ENCODE assay signal across 29 cellular contexts in genomic region chr1:156220226-156220625, GRCh38. TPM values are rescaled to one million over a fixed set of nuclear protein-coding genes. Genes with fewer than 3 reads are reported as not detected.
A peak's percentile ranks its signal among the peaks of the same experiment; 100 is the strongest.
DNase-seq lines count a peak whose midpoint lies in the region; ATAC-seq and TF ChIP-seq lines count a peak whose summit lies in the region.
"Had no signal": no experiment of that assay in that cellular context is flagged by ENCODE, and none has a peak within 500 bp of the region (broad histone marks: within the 10 kb centered on the region; RNA-seq: fewer than 3 reads in every experiment).

No MANE protein-coding gene starts in this region.

- no peaks in the 10 kb centered on the region for H3K27me3 Mint-ChIP-seq in activated naive CD4-positive, alpha-beta T cell treated with anti-CD3 and anti-CD28 coated beads for 36 hours (ENCODE audit: low read depth)
- no peaks in the 10 kb centered on the region for H3K27me3 Mint-ChIP-seq in activated T-helper 17 cell treated with anti-CD3 and anti-CD28 coated beads, Interleukin-2, amount 50 U/mL, for 72 hours

- peaks cover 82% of the 10 kb centered on the region for H3K4me1 Mint-ChIP-seq in activated naive CD4-positive, alpha-beta T cell treated with anti-CD3 and anti-CD28 coated beads for 36 hours (ENCODE audit: low read depth)
- H3K4me1 Mint-ChIP-seq in activated T-helper 17 cell treated with anti-CD3 and anti-CD28 coated beads, Interleukin-2, amount 50 U/mL, for 72 hours: peaks cover 46% of the 10 kb centered on the region

- H3K4me3 Mint-ChIP-seq in activated naive CD4-positive, alpha-beta T cell treated with anti-CD3 and anti-CD28 coated beads for 36 hours: peak overlapping the region; percentile 13
- peak overlapping the region; percentile 71 for H3K4me3 Mint-ChIP-seq in activated T-helper 17 cell treated with anti-CD3 and anti-CD28 coated beads, Interleukin-2, amount 50 U/mL, for 72 hours
- H3K4me3 Mint-ChIP-seq: nephron progenitor cell had no signal

- ATAC-seq in activated T-helper 17 cell treated with anti-CD3 and anti-CD28 coated beads, Interleukin-2, amount 50 U/mL, for 72 hours (replicated peaks): no peak
- ATAC-seq: Right ventricle myocardium inferior had no signal

- no peak for DNase-seq in activated naive CD4-positive, alpha-beta T cell treated with anti-CD3 and anti-CD28 coated beads for 36 hours
- no peak for DNase-seq in activated naive CD4-positive, alpha-beta T cell (lab: John Stamatoyannopoulos, UW)
- DNase-seq in spleen: peak; percentile 50
- DNase-seq in NCI-H2171 treated with DMSO at 0.1 percent for 48 hours (lab: John Stamatoyannopoulos, UW): no peak
- no peak for DNase-seq in BE2C
- DNase-seq: activated CD4-positive, alpha-beta T cell treated with anti-CD3 and anti-CD28 coated beads for 48 hours; caudate nucleus; cortex of kidney; DMS 273 treated with DMSO at 0.1 percent for 48 hours; effector memory CD4-positive, alpha-beta T cell; EL; GM23248; hippocampal formation; Kasumi-1; mammary epithelial cell; NCI-H1417 treated with DMSO at 0.1 percent for 48 hours; NCI-H2029 treated with DMSO at 0.1 percent for 48 hours; NCI-H226; NCI-H69; nephron progenitor cell; PC-9; SK-N-SH; stimulated activated naive CD4-positive, alpha-beta T cell treated with Interleukin-2 at 50 U/mL for 16 hours; uterus had no signal

- H3K4me1 ChIP-seq in spleen (peaks cover 7 to 71% (median 31%) of the 10 kb centered on the region in 6 donors), BE2C (no peaks in the 10 kb centered on the region)

- peak overlapping the region; percentile 100 for H3K27ac Mint-ChIP-seq in activated naive CD4-positive, alpha-beta T cell treated with anti-CD3 and anti-CD28 coated beads for 36 hours
- H3K27ac Mint-ChIP-seq in activated T-helper 17 cell treated with anti-CD3 and anti-CD28 coated beads, Interleukin-2, amount 50 U/mL, for 72 hours: peak overlapping the region; percentile 88

- H3K27ac ChIP-seq in VCaP (peak overlapping the region; percentile 81; the same call in 1 of the 2 replicates), spleen (peak overlapping the region in 1 of 8 donors; percentile 99)
- H3K27ac ChIP-seq: epithelial cell of prostate, GM23248, PC-9, uterus had no signal

- no peak for TF ChIP-seq CTCF in VCaP (conservative IDR thresholded peaks at IDR 0.05)
- TF ChIP-seq CTCF in spleen (IDR thresholded peaks at IDR 0.05 in 8 of 11, conservative IDR thresholded peaks at IDR 0.05 in 3 of 11): no peak
- TF ChIP-seq CTCF in BE2C (IDR thresholded peaks at IDR 0.05; ENCODE audit: low read depth, low read length): no peak

- WGBS in spleen, 5 donors: 92 to 98% (median 96%) methylated on average over 9 of the region's 9 CpGs

- H3K27me3 ChIP-seq in spleen (replicated peaks in 1 of 7) (no peaks in the 10 kb centered on the region), BE2C (no peaks in the 10 kb centered on the region)
- H3K27me3 ChIP-seq: uterus had no signal

- H3K9me3 ChIP-seq in spleen: no peaks in the 10 kb centered on the region
- no peaks in the 10 kb centered on the region for H3K9me3 ChIP-seq in BE2C
- H3K9me3 ChIP-seq: SK-N-SH, uterus had no signal

- intact Hi-C loops in activated naive CD4-positive, alpha-beta T cell treated with anti-CD3 and anti-CD28 coated beads for 36 hours (cut with micrococcal nuclease): loop anchor here (10.0 kb wide), 1 partner anchor 275 kb away; the partner anchor contains the start of gene RXFP4
- intact Hi-C loops in spleen (cut with DNase I; ENCODE audit: low total_unique reads): loop anchor here (5.0 kb wide), 1 partner anchor 128 kb away; no protein-coding TSS in a partner anchor

- H3K36me3 Mint-ChIP-seq in activated naive CD4-positive, alpha-beta T cell treated with anti-CD3 and anti-CD28 coated beads for 36 hours (ENCODE audit: low read depth): peaks cover 61% of the 10 kb centered on the region
- H3K36me3 Mint-ChIP-seq in activated T-helper 17 cell treated with anti-CD3 and anti-CD28 coated beads, Interleukin-2, amount 50 U/mL, for 72 hours (ENCODE audit: low read depth): peaks cover 83% of the 10 kb centered on the region

- H3K4me3 ChIP-seq in spleen (no peak overlapping the region), BE2C (ENCODE audit: low read depth, low read length) (no peak overlapping the region)
- H3K4me3 ChIP-seq: GM23248, PC-9, uterus had no signal

- peaks cover 0 to 75% (median 44%) of the 10 kb centered on the region in 6 donors for H3K36me3 ChIP-seq in spleen
- H3K36me3 ChIP-seq in BE2C: peaks cover 34% of the 10 kb centered on the region
- H3K36me3 ChIP-seq: uterus had no signal

- peaks cover 3% of the 10 kb centered on the region for H3K9me3 Mint-ChIP-seq in activated naive CD4-positive, alpha-beta T cell treated with anti-CD3 and anti-CD28 coated beads for 36 hours
- no peaks in the 10 kb centered on the region for H3K9me3 Mint-ChIP-seq in activated T-helper 17 cell treated with anti-CD3 and anti-CD28 coated beads, Interleukin-2, amount 50 U/mL, for 72 hours
- H3K9me3 Mint-ChIP-seq: nephron progenitor cell had no signal

- TF ChIP-seq POLR2A in spleen (IDR thresholded peaks at IDR 0.05): no peak

- CTCF ChIA-PET in activated naive CD4-positive, alpha-beta T cell treated with anti-CD3 and anti-CD28 coated beads for 36 hours (lab: Charles Lee): interaction anchor here (8.7 kb wide), 1 partner anchor 74 kb away, joined by 244 read pairs; no protein-coding TSS in a partner anchor

RNA-seq across cellular contexts. Expression of gene PMF1, which starts 7.4 kb away (rescaled TPM):
- 100 to 1,000 TPM; 135 TPM for total RNA-seq in activated naive CD4-positive, alpha-beta T cell treated with anti-CD3 and anti-CD28 coated beads for 36 hours
- 10 to 100 TPM; 85.6 to 87.3 TPM for total RNA-seq in activated T-helper 17 cell treated with anti-CD3 and anti-CD28 coated beads, Interleukin-2, amount 50 U/mL, for 72 hours
- 10 to 100 TPM; 43.8 to 74.0 (median 59.5) TPM for total RNA-seq in spleen
- polyA plus RNA-seq in spleen: 10 to 100 TPM; 66.3 to 97.6 (median 79.3) TPM
- polyA plus RNA-seq in BE2C (2012; ENCODE audit: insufficient read depth, insufficient read length, low read depth): 107 TPM

RNA-seq across cellular contexts. Expression of gene BGLAP, which starts 21.8 kb away (rescaled TPM):
- 1 to 10 TPM; 3.4 to 4.0 TPM for total RNA-seq in activated naive CD4-positive, alpha-beta T cell treated with anti-CD3 and anti-CD28 coated beads for 36 hours
- 1 to 10 TPM; 3.2 to 6.8 TPM for total RNA-seq in activated T-helper 17 cell treated with anti-CD3 and anti-CD28 coated beads, Interleukin-2, amount 50 U/mL, for 72 hours
- total RNA-seq in spleen: 1 to 10 TPM; 1.8 to 6.0 (median 2.5) TPM
- polyA plus RNA-seq in spleen: 1 to 10 TPM; 1.7 to 2.4 (median 2.4) TPM
- polyA plus RNA-seq in BE2C (2012; ENCODE audit: insufficient read depth, insufficient read length, low read depth): 4.1 TPM
- total RNA-seq: GM23248, mammary epithelial cell, osteocyte had no signal

RNA-seq across cellular contexts. Expression of gene SLC25A44, which starts 26.3 kb away (rescaled TPM):
- total RNA-seq in activated naive CD4-positive, alpha-beta T cell treated with anti-CD3 and anti-CD28 coated beads for 36 hours: 10 to 100 TPM; 69.1 to 73.5 TPM
- 10 to 100 TPM; 23.5 to 38.1 TPM for total RNA-seq in activated T-helper 17 cell treated with anti-CD3 and anti-CD28 coated beads, Interleukin-2, amount 50 U/mL, for 72 hours
- total RNA-seq in spleen: 10 to 100 TPM; 22.8 to 32.7 (median 29.0) TPM
- 1 to 10 TPM; 4.8 to 8.4 (median 6.2) TPM for polyA plus RNA-seq in spleen
- 47.2 TPM for polyA plus RNA-seq in BE2C (2012; ENCODE audit: insufficient read depth, insufficient read length, low read depth)

RNA-seq across cellular contexts. Expression of gene PAQR6, which starts 27.6 kb away (rescaled TPM):
- 1 to 10 TPM; 3.7 to 4.2 TPM for total RNA-seq in activated naive CD4-positive, alpha-beta T cell treated with anti-CD3 and anti-CD28 coated beads for 36 hours
- total RNA-seq in activated T-helper 17 cell treated with anti-CD3 and anti-CD28 coated beads, Interleukin-2, amount 50 U/mL, for 72 hours: 10 to 100 TPM in 1 of 2 donors, 1 to 10 TPM in 1; 8.0 to 10.9 TPM
- total RNA-seq in spleen: 1 to 10 TPM in 6 of 7 donors, under 1 TPM in 1; 0.94 to 4.0 (median 1.8) TPM
- polyA plus RNA-seq in spleen: 1 to 10 TPM in 2 of 3 donors, under 1 TPM in 1; 0.80 to 2.3 (median 2.2) TPM
- 22.3 TPM for polyA plus RNA-seq in BE2C (2012; ENCODE audit: insufficient read depth, insufficient read length, low read depth)
